In the genomic region with DNA sequence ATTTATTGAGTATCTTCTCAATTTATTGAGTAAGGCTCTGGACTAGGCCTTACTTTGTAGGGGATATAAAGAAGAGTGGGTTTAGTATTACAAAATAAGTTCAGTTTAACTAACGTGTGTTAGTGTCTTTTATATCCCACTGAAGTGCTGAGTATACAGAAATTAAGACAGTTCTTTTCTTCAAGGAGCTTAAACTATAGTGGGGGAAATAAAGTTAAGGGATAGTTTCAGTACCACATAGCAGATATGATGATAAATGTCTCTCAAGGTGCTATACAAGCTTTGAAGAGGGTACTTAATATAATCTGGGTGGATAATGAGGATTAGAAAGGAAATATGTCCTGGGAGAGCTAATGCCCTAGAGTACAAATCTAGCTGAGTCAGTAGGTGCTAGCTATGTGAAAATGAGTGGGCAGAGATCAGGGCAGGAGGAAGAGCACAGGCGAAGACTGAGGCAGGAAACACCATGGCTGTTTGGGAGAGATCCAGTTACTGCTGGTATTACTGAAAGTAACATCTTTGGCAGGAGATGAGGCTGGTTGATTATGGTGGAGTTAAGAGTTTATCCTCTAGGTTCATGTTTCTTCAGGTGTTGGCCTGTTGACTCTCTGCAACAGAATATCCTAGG, we compare ENCODE assay signal across 1 cellular context.
TF ChIP-seq lines count a peak whose summit lies in the region.

No MANE protein-coding gene starts in this region.

TF ChIP-seq in WTC11, 78 proteins besides CTCF, POLR2A, EP300 and RAD21 (continued from another document):
- TF ChIP-seq, protein P1, sequence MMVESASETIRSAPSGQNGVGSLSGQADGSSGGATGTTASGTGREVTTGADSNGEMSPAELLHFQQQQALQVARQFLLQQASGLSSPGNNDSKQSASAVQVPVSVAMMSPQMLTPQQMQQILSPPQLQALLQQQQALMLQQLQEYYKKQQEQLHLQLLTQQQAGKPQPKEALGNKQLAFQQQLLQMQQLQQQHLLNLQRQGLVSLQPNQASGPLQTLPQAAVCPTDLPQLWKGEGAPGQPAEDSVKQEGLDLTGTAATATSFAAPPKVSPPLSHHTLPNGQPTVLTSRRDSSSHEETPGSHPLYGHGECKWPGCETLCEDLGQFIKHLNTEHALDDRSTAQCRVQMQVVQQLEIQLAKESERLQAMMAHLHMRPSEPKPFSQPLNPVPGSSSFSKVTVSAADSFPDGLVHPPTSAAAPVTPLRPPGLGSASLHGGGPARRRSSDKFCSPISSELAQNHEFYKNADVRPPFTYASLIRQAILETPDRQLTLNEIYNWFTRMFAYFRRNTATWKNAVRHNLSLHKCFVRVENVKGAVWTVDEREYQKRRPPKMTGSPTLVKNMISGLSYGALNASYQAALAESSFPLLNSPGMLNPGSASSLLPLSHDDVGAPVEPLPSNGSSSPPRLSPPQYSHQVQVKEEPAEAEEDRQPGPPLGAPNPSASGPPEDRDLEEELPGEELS (CRISPR knock-in tag; IDR thresholded peaks at IDR 0.05): no peak
- TF ChIP-seq PREB (CRISPR knock-in tag; IDR thresholded peaks at IDR 0.05; ENCODE audit: borderline replicate concordance) (no peak), TEAD4 (CRISPR knock-in tag; IDR thresholded peaks at IDR 0.05) (no peak), ZNF263 (CRISPR knock-in tag; IDR thresholded peaks at IDR 0.05; ENCODE audit: low read depth) (no peak), ZNF416 (CRISPR knock-in tag; IDR thresholded peaks at IDR 0.05) (no peak), RELA (CRISPR knock-in tag; IDR thresholded peaks at IDR 0.05; ENCODE audit: borderline replicate concordance) (no peak), HMGA2 (CRISPR knock-in tag; IDR thresholded peaks at IDR 0.05) (no peak)
TF ChIP-seq in WTC11: peak in this region for 0.
